In the genomic region with DNA sequence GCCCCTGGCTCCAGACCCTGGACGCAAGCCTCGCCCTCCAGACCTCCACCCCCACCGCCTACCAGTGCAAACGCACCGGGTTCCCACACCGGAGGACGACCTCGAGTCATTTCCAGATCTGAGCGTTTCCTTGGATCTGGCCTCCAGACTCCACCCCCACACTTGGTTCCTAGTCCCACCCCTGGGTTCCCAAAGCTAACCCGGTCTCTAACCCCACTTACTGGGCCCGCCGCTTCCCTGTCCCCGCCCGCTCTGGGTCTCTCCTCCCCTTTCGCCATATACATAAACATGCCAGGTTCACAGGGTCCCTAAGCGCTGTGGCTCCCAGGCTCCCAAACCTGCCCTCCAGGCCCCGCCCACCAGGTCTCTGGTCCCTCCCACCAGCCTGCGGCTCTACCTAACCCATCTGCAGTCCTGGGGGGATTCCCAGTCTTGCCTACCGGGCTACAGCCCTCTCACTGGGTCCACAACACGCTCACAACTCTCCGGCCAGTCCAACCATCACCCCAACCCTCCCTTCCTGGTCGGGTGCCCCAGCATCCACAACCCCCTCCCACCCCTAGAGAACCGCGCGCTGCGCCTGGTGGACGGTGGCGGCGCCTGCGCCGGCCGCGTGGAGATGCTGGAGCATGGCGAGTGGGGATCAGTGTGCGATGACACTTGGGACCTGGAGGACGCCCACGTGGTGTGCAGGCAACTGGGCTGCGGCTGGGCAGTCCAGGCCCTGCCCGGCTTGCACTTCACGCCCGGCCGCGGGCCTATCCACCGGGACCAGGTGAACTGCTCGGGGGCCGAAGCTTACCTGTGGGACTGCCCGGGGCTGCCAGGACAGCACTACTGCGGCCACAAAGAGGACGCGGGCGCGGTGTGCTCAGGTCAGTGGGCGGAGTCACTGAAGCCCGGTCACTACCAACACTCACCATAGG, we compare ENCODE assay signal across 3 cellular contexts.
TF ChIP-seq lines count a peak whose summit lies in the region.

No MANE protein-coding gene starts in this region.

TF ChIP-seq in A549, 52 proteins besides CTCF, POLR2A, EP300 and RAD21 (continues in another document):
- no peak for TF ChIP-seq TFCP2L1 (CRISPR knock-in tag; IDR thresholded peaks at IDR 0.05)
- TF ChIP-seq FOXS1 (CRISPR knock-in tag; IDR thresholded peaks at IDR 0.05): no peak
- no peak for TF ChIP-seq FOSB (CRISPR knock-in tag; IDR thresholded peaks at IDR 0.05)
- TF ChIP-seq PHF8 (IDR thresholded peaks at IDR 0.05; ENCODE audit: borderline replicate concordance, low read depth): no peak
- no peak for TF ChIP-seq CBX2 (IDR thresholded peaks at IDR 0.05; ENCODE audit: borderline replicate concordance, low read depth)
- no peak for TF ChIP-seq USF2 (IDR thresholded peaks at IDR 0.05)
- TF ChIP-seq, protein P1, sequence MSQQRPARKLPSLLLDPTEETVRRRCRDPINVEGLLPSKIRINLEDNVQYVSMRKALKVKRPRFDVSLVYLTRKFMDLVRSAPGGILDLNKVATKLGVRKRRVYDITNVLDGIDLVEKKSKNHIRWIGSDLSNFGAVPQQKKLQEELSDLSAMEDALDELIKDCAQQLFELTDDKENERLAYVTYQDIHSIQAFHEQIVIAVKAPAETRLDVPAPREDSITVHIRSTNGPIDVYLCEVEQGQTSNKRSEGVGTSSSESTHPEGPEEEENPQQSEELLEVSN (IDR thresholded peaks at IDR 0.05; ENCODE audit: borderline replicate concordance, low read depth): no peak
- no peak for TF ChIP-seq REST (IDR thresholded peaks at IDR 0.05)
- TF ChIP-seq, protein P2, sequence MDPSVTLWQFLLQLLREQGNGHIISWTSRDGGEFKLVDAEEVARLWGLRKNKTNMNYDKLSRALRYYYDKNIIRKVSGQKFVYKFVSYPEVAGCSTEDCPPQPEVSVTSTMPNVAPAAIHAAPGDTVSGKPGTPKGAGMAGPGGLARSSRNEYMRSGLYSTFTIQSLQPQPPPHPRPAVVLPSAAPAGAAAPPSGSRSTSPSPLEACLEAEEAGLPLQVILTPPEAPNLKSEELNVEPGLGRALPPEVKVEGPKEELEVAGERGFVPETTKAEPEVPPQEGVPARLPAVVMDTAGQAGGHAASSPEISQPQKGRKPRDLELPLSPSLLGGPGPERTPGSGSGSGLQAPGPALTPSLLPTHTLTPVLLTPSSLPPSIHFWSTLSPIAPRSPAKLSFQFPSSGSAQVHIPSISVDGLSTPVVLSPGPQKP (IDR thresholded peaks at IDR 0.05; ENCODE audit: low read depth, low read length): no peak

TF ChIP-seq in IMR-90, 13 proteins besides CTCF, POLR2A, EP300 and RAD21:
- TF ChIP-seq RFX5 (IDR thresholded peaks at IDR 0.05; ENCODE audit: low read depth, low read length) (no peak), CHD1 (IDR thresholded peaks at IDR 0.05; ENCODE audit: low read depth, low read length) (no peak), MAFK (IDR thresholded peaks at IDR 0.05; ENCODE audit: low read depth, low read length) (no peak), MXI1 (IDR thresholded peaks at IDR 0.05; ENCODE audit: borderline replicate concordance, low read depth, low read length) (no peak), RCOR1 (IDR thresholded peaks at IDR 0.05; ENCODE audit: insufficient replicate concordance, low read length) (no peak), CEBPB (IDR thresholded peaks at IDR 0.05; ENCODE audit: low read depth, low read length) (no peak), BHLHE40 (IDR thresholded peaks at IDR 0.05; ENCODE audit: low read depth, low read length) (no peak), FOS (IDR thresholded peaks at IDR 0.05; ENCODE audit: low read depth, low read length) (no peak)
- TF ChIP-seq, protein P2 (IDR thresholded peaks at IDR 0.05; ENCODE audit: borderline replicate concordance, low read depth, low read length): no peak

TF ChIP-seq in H1, 55 proteins besides CTCF, POLR2A, EP300 and RAD21:
- TF ChIP-seq KDM4A (IDR thresholded peaks at IDR 0.05; ENCODE audit: low read depth, low read length, severe bottlenecking) (peak; percentile 45), CEBPB (IDR thresholded peaks at IDR 0.05; ENCODE audit: low read depth, low read length) (no peak), HDAC6 (IDR thresholded peaks at IDR 0.05; ENCODE audit: low read depth, low read length) (no peak), SIX5 (IDR thresholded peaks at IDR 0.05; ENCODE audit: low read depth, low read length) (no peak), TEAD4 (IDR thresholded peaks at IDR 0.05; ENCODE audit: low read depth, low read length) (peak; percentile 28; the same call in 1 of the 2 replicates), EGR1 (IDR thresholded peaks at IDR 0.05; ENCODE audit: borderline replicate concordance, low read depth, low read length) (peak; percentile 56; the same call in 1 of the 2 replicates), HDAC2 (IDR thresholded peaks at IDR 0.05; ENCODE audit: borderline replicate concordance in 1 of 2, low read depth in 2 of 2, low read length in 2 of 2) (0 out of 4 replicates have a peak, but pooled peaks of 1 of the 2 experiments have one; percentile 52), MAX (IDR thresholded peaks at IDR 0.05) (peak; percentile 68), ATF3 (IDR thresholded peaks at IDR 0.05; ENCODE audit: insufficient read depth, low read depth, low read length) (no peak), POLR2AphosphoS5 (IDR thresholded peaks at IDR 0.05; ENCODE audit: low read depth, low read length) (peak; percentile 72), TCF12 (IDR thresholded peaks at IDR 0.05; ENCODE audit: low read depth, low read length) (0 out of 2 replicates have a peak, but pooled peaks have one; percentile 42), NRF1 (IDR thresholded peaks at IDR 0.05; ENCODE audit: low read depth, low read length) (no peak)
- TF ChIP-seq, protein P1 (IDR thresholded peaks at IDR 0.05): no peak
